ENCODE assay signal across 8 cellular contexts in the genomic region with DNA sequence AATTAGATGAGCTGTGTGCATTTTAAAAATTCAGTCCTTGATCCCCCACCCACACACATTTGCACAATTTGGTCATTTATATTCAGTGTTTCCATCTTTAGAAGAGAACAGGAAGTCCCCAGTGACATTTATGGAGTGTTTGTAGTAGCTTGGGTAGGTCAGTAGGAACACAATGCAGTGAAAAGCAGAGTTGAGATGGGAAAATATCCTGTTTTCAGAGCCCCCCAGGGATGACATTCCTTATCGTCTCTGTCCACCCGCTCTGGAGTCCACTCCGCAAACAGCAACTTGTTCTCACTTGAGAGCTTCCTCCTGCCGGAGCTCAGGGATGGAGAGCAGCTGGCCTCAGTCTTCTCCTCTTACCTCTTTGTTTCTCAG.
DNase-seq lines count a peak whose midpoint lies in the region; ATAC-seq and TF ChIP-seq lines count a peak whose summit lies in the region.

No MANE protein-coding gene starts in this region.

- 43 to 61% methylated on average over 3 to 4 of the region's 4 CpGs for WGBS in mesodermal cell (ENCODE audit: insufficient coverage in 2 of 2), 2 experiments

- H3K27me3 ChIP-seq in brain microvascular endothelial cell (replicated peaks), result no peaks in the 10 kb centered on the region

- H3K4me1 ChIP-seq in mesodermal cell (ENCODE audit: control insufficient read depth, insufficient read depth, low read length, poor library complexity, severe bottlenecking), result peaks cover 77% of the 10 kb centered on the region

- no peak for TF ChIP-seq CTCF in brain microvascular endothelial cell (IDR thresholded peaks at IDR 0.05; ENCODE audit: low read depth, low read length, missing control alignments)

- ATAC-seq in Right ventricle myocardium superior (ENCODE audit: poor library complexity), result no peak
- no peak for ATAC-seq in left lobe of liver
- no peak for ATAC-seq in HG03045 (IDR thresholded peaks at IDR 0.05; ENCODE audit: unreplicated experiment)
- ATAC-seq in HG02610 (IDR thresholded peaks at IDR 0.05; ENCODE audit: unreplicated experiment), result no peak

- H3K4me3 ChIP-seq in brain microvascular endothelial cell (ENCODE audit: low read depth, low read length) (no peak overlapping the region), mesodermal cell (ENCODE audit: extremely low read depth, insufficient read depth, low read length, poor library complexity, severe bottlenecking) (no peak overlapping the region)

- DNase-seq in Right ventricle myocardium superior (peak; percentile 31), cardiac septum (ENCODE audit: low spot score) (no peak), brain microvascular endothelial cell (no peak), left lobe of liver (ENCODE audit: low spot score) (no peak), erythroblast (lab: John Stamatoyannopoulos, UW) (no peak)

- in situ Hi-C loops in brain microvascular endothelial cell (cut with HindIII; ENCODE audit: low pct_ligation_motif_present, low sequenced_read_pairs), result loop anchor here (25.0 kb wide), 1 partner anchor 136 kb away; no protein-coding TSS in a partner anchor

- H3K9me3 ChIP-seq in mesodermal cell (ENCODE audit: control insufficient read depth, low read length), result no peaks in the 10 kb centered on the region

- no peak for TF ChIP-seq POLR2A in erythroblast (IDR thresholded peaks at IDR 0.05; ENCODE audit: low read length)

- H3K27ac ChIP-seq in brain microvascular endothelial cell, result peak overlapping the region; percentile 28
- peak overlapping the region; percentile 95 for H3K27ac ChIP-seq in mesodermal cell (ENCODE audit: low read depth, low read length, severe bottlenecking)

- intact Hi-C loops in Right ventricle myocardium superior (cut with DNase I), result no loop called here
- intact Hi-C loops in cardiac septum (cut with DNase I), result no loop called here

- H3K36me3 ChIP-seq in brain microvascular endothelial cell (replicated peaks) (peaks cover 6% of the 10 kb centered on the region), mesodermal cell (ENCODE audit: control insufficient read depth, insufficient read depth, low read length) (peaks cover 41% of the 10 kb centered on the region)
